In genomic region chr1:211480941-211481545, GRCh38 we compare ENCODE assay signal across 19 cellular contexts. TPM values are rescaled to one million over a fixed set of nuclear protein-coding genes. Genes with fewer than 3 reads are reported as not detected.
DNase-seq lines count a peak whose midpoint lies in the region; ATAC-seq, FAIRE-seq and TF ChIP-seq lines count a peak whose summit lies in the region.
"Had no signal": no experiment of that assay in that cellular context is flagged by ENCODE, and none has a peak within 500 bp of the region (broad histone marks: within the 10 kb centered on the region; RNA-seq: fewer than 3 reads in every experiment).

No MANE protein-coding gene starts in this region.

- H3K36me3 ChIP-seq in esophagus muscularis mucosa = no peaks in the 10 kb centered on the region
- H3K36me3 ChIP-seq in spleen = no peaks in the 10 kb centered on the region
- H3K36me3 ChIP-seq: BLaER1 treated with 17β-estradiol and CSF1 and Interleukin-3, amounts not matched to agents 10 nM and 100 nM had no signal

- TF ChIP-seq EP300 in esophagus muscularis mucosa (IDR thresholded peaks at IDR 0.05) = no peak

- H3K4me1 ChIP-seq in esophagus muscularis mucosa = no peaks in the 10 kb centered on the region
- H3K4me1 ChIP-seq in spleen = peaks cover 0 to 6% (median 2%) of the 10 kb centered on the region in 6 donors

- DNase-seq in activated T-cell treated with anti-CD3 and anti-CD28 coated beads, Interleukin-2, amount 50 U/mL, for 24 hours = no peak
- no peak for DNase-seq in activated T-cell treated with anti-CD3 and anti-CD28 coated beads, Interleukin-2, amount 50 U/mL, for 4 hours
- DNase-seq in esophagus muscularis mucosa (ENCODE audit: extremely low spot score) (peak; percentile 72), spleen (peak; percentile 49), NCI-H1105 treated with DMSO at 0.1 percent for 48 hours (lab: John Stamatoyannopoulos, UW) (no peak), GM19239 (ENCODE audit: insufficient read length, low spot score) (no peak)
- DNase-seq: ACHN; Calu3; CD4-positive, alpha-beta T cell; DMS 273 treated with DMSO at 0.1 percent for 48 hours; H9 had no signal

- TF ChIP-seq CTCF in esophagus muscularis mucosa (IDR thresholded peaks at IDR 0.05) (no peak), spleen (IDR thresholded peaks at IDR 0.05 in 8 of 11, conservative IDR thresholded peaks at IDR 0.05 in 3 of 11) (no peak)

- H3K27me3 Mint-ChIP-seq in activated T-cell treated with anti-CD3 and anti-CD28 coated beads, Interleukin-2, amount 50 U/mL, for 24 hours = peaks cover 41% of the 10 kb centered on the region
- peaks cover 24% of the 10 kb centered on the region for H3K27me3 Mint-ChIP-seq in activated T-cell treated with anti-CD3 and anti-CD28 coated beads, Interleukin-2, amount 50 U/mL, for 4 hours (ENCODE audit: low read depth)

- H3K27ac ChIP-seq in esophagus muscularis mucosa (replicated peaks in 1 of 4) = no peak overlapping the region
- H3K27ac ChIP-seq in spleen = no peak overlapping the region
- H3K27ac ChIP-seq: BLaER1 treated with 17β-estradiol and CSF1 and Interleukin-3, amounts not matched to agents 10 nM and 100 nM had no signal

- peaks cover 2% of the 10 kb centered on the region for H3K4me1 Mint-ChIP-seq in activated T-cell treated with anti-CD3 and anti-CD28 coated beads, Interleukin-2, amount 50 U/mL, for 24 hours (ENCODE audit: low read depth)
- H3K4me1 Mint-ChIP-seq in activated T-cell treated with anti-CD3 and anti-CD28 coated beads, Interleukin-2, amount 50 U/mL, for 4 hours (ENCODE audit: low read depth) = no peaks in the 10 kb centered on the region

- no peaks in the 10 kb centered on the region for H3K36me3 Mint-ChIP-seq in activated T-cell treated with anti-CD3 and anti-CD28 coated beads, Interleukin-2, amount 50 U/mL, for 24 hours (ENCODE audit: low read depth)
- H3K36me3 Mint-ChIP-seq in activated T-cell treated with anti-CD3 and anti-CD28 coated beads, Interleukin-2, amount 50 U/mL, for 4 hours (ENCODE audit: insufficient read depth) = no peaks in the 10 kb centered on the region

- peak overlapping the region; percentile 17 for H3K27ac Mint-ChIP-seq in activated T-cell treated with anti-CD3 and anti-CD28 coated beads, Interleukin-2, amount 50 U/mL, for 24 hours
- H3K27ac Mint-ChIP-seq: CD4-positive, alpha-beta T cell; GM23338 had no signal

- H3K9me3 Mint-ChIP-seq in activated T-cell treated with anti-CD3 and anti-CD28 coated beads, Interleukin-2, amount 50 U/mL, for 24 hours = no peaks in the 10 kb centered on the region
- no peaks in the 10 kb centered on the region for H3K9me3 Mint-ChIP-seq in activated T-cell treated with anti-CD3 and anti-CD28 coated beads, Interleukin-2, amount 50 U/mL, for 4 hours
- H3K9me3 Mint-ChIP-seq: CD4-positive, alpha-beta T cell; GM23338; H9 had no signal

- no peak overlapping the region for H3K4me3 Mint-ChIP-seq in activated T-cell treated with anti-CD3 and anti-CD28 coated beads, Interleukin-2, amount 50 U/mL, for 24 hours
- no peak overlapping the region for H3K4me3 Mint-ChIP-seq in activated T-cell treated with anti-CD3 and anti-CD28 coated beads, Interleukin-2, amount 50 U/mL, for 4 hours
- H3K4me3 Mint-ChIP-seq: CD4-positive, alpha-beta T cell; GM23338; H9 had no signal

- 84% methylated on average over 11 of the region's 14 CpGs for WGBS in esophagus muscularis mucosa
- 91 to 96% (median 94%) methylated on average over 9 to 14 of the region's 14 CpGs for WGBS in spleen, 5 donors

- no peak overlapping the region for H3K4me3 ChIP-seq in esophagus muscularis mucosa
- H3K4me3 ChIP-seq in spleen = no peak overlapping the region
- H3K4me3 ChIP-seq: BLaER1 treated with 17β-estradiol and CSF1 and Interleukin-3, amounts not matched to agents 10 nM and 100 nM; GM12878; GM23338 had no signal

- intact Hi-C loops in esophagus muscularis mucosa (cut with DNase I) = no loop called here
- intact Hi-C loops in spleen (cut with DNase I; ENCODE audit: low total_unique reads) = no loop called here

- no peak for FAIRE-seq in GM19239 (lab: Jason Lieb, UNC)
- FAIRE-seq: GM12878, GM18507 had no signal

- H3K9me3 ChIP-seq in esophagus muscularis mucosa = no peaks in the 10 kb centered on the region
- no peaks in the 10 kb centered on the region for H3K9me3 ChIP-seq in spleen
- H3K9me3 ChIP-seq: BLaER1 treated with 17β-estradiol and CSF1 and Interleukin-3, amounts not matched to agents 10 nM and 100 nM had no signal

- peaks cover 0 to 26% (median 0%) of the 10 kb centered on the region in 4 donors for H3K27me3 ChIP-seq in esophagus muscularis mucosa
- peaks cover 0 to 34% (median 8%) of the 10 kb centered on the region in 7 donors for H3K27me3 ChIP-seq in spleen (replicated peaks in 1 of 7)
- H3K27me3 ChIP-seq: BLaER1 treated with 17β-estradiol and CSF1 and Interleukin-3, amounts not matched to agents 10 nM and 100 nM had no signal

- TF ChIP-seq POLR2A in esophagus muscularis mucosa (IDR thresholded peaks at IDR 0.05; ENCODE audit: low read depth) (no peak), spleen (IDR thresholded peaks at IDR 0.05) (no peak)

- ATAC-seq in activated T-cell treated with anti-CD3 and anti-CD28 coated beads, Interleukin-2, amount 50 U/mL, for 4 hours = no peak
- no peak for ATAC-seq in GM19035 (IDR thresholded peaks at IDR 0.05; ENCODE audit: unreplicated experiment)
- ATAC-seq: GM12878, GM23338 had no signal

RNA-seq across cellular contexts. Expression of gene RD3, which starts 10.9 kb away (rescaled TPM):
- total RNA-seq in activated T-cell treated with anti-CD3 and anti-CD28 coated beads, Interleukin-2, amount 50 U/mL, for 4 hours = not detected
- total RNA-seq in esophagus muscularis mucosa (under 1 TPM; 0.19 to 0.98 (median 0.75) TPM), spleen (not detected)
- not detected for polyA plus RNA-seq in spleen
- total RNA-seq: A172; Calu3; CD4-positive, alpha-beta T cell; Daoy; GM12878; H9; HT1080 had no signal
- polyA plus RNA-seq: GM12878, GM23338 had no signal

Comparison
In these comparisons a context has a peak if more than half of its experiments do, and no peak if none do; other contexts are left out.
1. DNase-seq: peak in esophagus muscularis mucosa (single experiment) and spleen (single experiment); none in activated T-cell treated with anti-CD3 and anti-CD28 coated beads, Interleukin-2, amount 50 U/mL, for 24 hours (single experiment), activated T-cell treated with anti-CD3 and anti-CD28 coated beads, Interleukin-2, amount 50 U/mL, for 4 hours (single experiment), NCI-H1105 treated with DMSO at 0.1 percent for 48 hours (single experiment) and GM19239 (single experiment).